Comparison of ENCODE assay signal across 1 cellular context in the genomic region with DNA sequence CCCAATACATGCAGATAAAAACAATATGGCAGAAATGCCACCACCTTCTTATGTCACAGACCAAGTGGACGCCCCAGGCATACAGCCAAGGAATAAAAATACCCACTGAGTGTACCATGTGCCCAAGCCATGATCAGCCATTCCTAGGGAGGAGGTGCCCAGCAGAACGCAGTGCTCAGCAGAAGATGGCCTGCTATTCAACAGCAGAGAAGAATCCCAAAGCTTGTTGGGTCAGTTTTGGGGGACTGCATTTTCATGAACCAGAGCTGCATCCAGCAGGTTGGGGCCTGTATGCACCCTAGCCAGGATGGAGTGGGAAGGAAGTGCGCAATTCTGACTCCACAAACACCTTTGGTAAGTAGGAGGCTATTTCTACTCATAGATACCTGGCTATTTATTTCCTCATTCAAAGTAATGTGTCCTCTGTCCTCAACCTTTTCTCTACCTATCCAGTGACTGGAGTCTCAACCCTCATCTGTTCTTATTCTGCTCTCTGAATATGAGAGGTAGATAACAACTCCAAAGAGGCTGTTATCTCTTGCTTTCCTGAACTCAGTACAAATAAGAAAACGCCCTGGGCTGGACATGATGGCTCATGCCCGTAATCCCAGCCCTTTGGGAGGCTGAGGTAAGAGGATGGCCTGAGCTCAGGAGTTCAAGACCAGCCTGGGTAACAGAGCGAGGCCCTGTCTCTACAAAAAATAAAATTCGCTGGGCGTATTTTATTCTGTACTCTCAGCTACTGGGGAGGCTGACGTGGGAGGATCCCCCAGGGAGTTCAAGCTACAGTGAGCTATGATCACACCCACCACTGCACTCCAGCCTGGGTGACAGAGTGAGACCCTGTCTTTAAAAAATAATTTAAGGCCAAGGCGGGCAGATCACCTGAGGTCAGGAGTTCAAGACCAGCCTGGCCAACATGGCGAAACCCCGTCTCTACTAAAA.
TF ChIP-seq lines count a peak whose summit lies in the region.

No MANE protein-coding gene starts in this region.

TF ChIP-seq in HepG2, 621 proteins besides CTCF, POLR2A, EP300 and RAD21:
- TF ChIP-seq, protein P1, sequence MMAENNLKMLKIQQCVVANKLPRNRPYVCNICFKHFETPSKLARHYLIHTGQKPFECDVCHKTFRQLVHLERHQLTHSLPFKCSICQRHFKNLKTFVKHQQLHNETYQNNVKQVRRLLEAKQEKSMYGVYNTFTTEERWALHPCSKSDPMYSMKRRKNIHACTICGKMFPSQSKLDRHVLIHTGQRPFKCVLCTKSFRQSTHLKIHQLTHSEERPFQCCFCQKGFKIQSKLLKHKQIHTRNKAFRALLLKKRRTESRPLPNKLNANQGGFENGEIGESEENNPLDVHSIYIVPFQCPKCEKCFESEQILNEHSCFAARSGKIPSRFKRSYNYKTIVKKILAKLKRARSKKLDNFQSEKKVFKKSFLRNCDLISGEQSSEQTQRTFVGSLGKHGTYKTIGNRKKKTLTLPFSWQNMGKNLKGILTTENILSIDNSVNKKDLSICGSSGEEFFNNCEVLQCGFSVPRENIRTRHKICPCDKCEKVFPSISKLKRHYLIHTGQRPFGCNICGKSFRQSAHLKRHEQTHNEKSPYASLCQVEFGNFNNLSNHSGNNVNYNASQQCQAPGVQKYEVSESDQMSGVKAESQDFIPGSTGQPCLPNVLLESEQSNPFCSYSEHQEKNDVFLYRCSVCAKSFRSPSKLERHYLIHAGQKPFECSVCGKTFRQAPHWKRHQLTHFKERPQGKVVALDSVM (CRISPR knock-in tag; IDR thresholded peaks at IDR 0.05), result peak; percentile 34; the same call in 1 of the 2 replicates
- no peak for TF ChIP-seq ATF6 (CRISPR knock-in tag; conservative IDR thresholded peaks at IDR 0.05)
TF ChIP-seq in HepG2: peak in this region for 1.
